8 cellular contexts compared by ENCODE assay signal in genomic region chr17:2710804-2711607, GRCh38. TPM values are rescaled to one million over a fixed set of nuclear protein-coding genes. Genes with fewer than 3 reads are reported as not detected.
DNase-seq lines count a peak whose midpoint lies in the region; ATAC-seq and TF ChIP-seq lines count a peak whose summit lies in the region.

No MANE protein-coding gene starts in this region.

- no peaks in the 10 kb centered on the region for H3K36me3 Mint-ChIP-seq in neural crest cell (ENCODE audit: low read depth)

- TF ChIP-seq POLR2A in erythroblast (IDR thresholded peaks at IDR 0.05; ENCODE audit: low read length), result no peak

- H3K9me3 Mint-ChIP-seq in neural crest cell, result no peaks in the 10 kb centered on the region

- peak; percentile 55 for DNase-seq in ACHN
- peak; percentile 30 to 42 for DNase-seq in activated CD4-positive, alpha-beta T cell treated with anti-CD3 and anti-CD28 coated beads for 4 hours
- DNase-seq in erythroblast (lab: John Stamatoyannopoulos, UW), result peak; percentile 59 to 60
- no peak for DNase-seq in neural crest cell (ENCODE audit: low read depth, low spot score)
- DNase-seq in NK-92 treated with Interleukin-12 subunit alpha and Interleukin-12 subunit beta, amount 100 ng/mL, for 24 hours (lab: John Stamatoyannopoulos, UW), result no peak
- no peak for DNase-seq in islet precursor cell

- peak overlapping the region; percentile 91 for H3K4me3 Mint-ChIP-seq in neural crest cell

- in situ Hi-C loops in ACHN (cut with HindIII; ENCODE audit: low pct_ligation_motif_present, low pct_unique_long_range_greater_than_20kb, low sequenced_read_pairs), result no loop called here

- TF ChIP-seq CTCF in neural crest cell (conservative IDR thresholded peaks at IDR 0.05), result no peak

- H3K27ac Mint-ChIP-seq in neural crest cell (ENCODE audit: unreplicated experiment), result peak overlapping the region; percentile 67

- ATAC-seq in GM19035 (IDR thresholded peaks at IDR 0.05; ENCODE audit: unreplicated experiment), result peak; percentile 23
- ATAC-seq in HG03432 (IDR thresholded peaks at IDR 0.05; ENCODE audit: unreplicated experiment), result peak; percentile 24

- H3K4me1 Mint-ChIP-seq in neural crest cell, result peaks cover 30% of the 10 kb centered on the region

- no peaks in the 10 kb centered on the region for H3K27me3 Mint-ChIP-seq in neural crest cell (ENCODE audit: low read depth)

RNA-seq across cellular contexts. Expression of gene CLUH, which starts 0.6 kb away (rescaled TPM):
- 59.4 and 59.6 TPM in 2 replicates for total RNA-seq in neural crest cell

RNA-seq across cellular contexts. Expression of gene CCDC92B, which starts 38.4 kb away (rescaled TPM):
- 0.35 and 0.48 TPM in 2 replicates for total RNA-seq in neural crest cell

Comparison
In these comparisons a context has a peak if more than half of its experiments do, and no peak if none do; other contexts are left out.
1. DNase-seq: peak in ACHN (single experiment), activated CD4-positive, alpha-beta T cell treated with anti-CD3 and anti-CD28 coated beads for 4 hours (2 of 2) and erythroblast (2 of 2); none in neural crest cell (single experiment), NK-92 treated with Interleukin-12 subunit alpha and Interleukin-12 subunit beta, amount 100 ng/mL, for 24 hours (single experiment) and islet precursor cell (single experiment).